In the genomic region with DNA sequence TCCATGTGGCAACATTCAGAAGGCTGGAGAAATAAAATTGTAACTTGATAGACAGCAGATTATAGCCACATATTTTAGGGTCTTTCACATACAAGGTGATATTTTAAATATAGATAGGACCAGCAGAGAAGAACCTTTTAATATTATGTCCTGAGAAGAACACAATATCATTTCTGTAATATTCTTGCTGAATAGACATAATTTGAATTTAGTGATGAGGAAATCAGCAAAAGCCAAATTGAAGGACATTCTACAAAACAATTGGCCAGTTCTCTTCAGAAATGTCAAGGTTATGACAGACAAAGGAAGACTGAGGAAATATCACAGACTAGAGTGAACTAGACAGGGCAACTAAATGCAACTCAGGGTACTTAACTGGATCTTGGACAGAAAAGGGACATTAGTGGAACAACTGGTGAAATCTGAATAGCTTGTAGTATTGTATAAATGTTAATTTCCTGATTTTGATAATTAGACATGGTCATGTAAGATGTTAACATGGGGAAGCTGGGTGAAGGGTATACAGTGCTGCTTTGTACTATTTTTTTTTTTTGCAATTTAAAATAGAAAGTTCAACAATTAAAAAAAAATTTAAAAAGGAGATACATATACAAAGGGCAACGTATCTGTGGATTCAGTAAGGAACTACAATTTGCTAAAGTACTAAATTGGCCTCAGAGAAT, we compare ENCODE assay signal across 2 cellular contexts.
A peak's percentile ranks its signal among the peaks of the same experiment; 100 is the strongest.
TF ChIP-seq lines count a peak whose summit lies in the region.

No MANE protein-coding gene starts in this region.

TF ChIP-seq in A549, 52 proteins besides CTCF, POLR2A, EP300 and RAD21:
- TF ChIP-seq MAFK (IDR thresholded peaks at IDR 0.05; ENCODE audit: partially characterized antibody) (peak; percentile 82), PHF8 (IDR thresholded peaks at IDR 0.05; ENCODE audit: borderline replicate concordance, low read depth) (no peak)

TF ChIP-seq in IMR-90, 13 proteins besides CTCF, POLR2A, EP300 and RAD21:
- peak; percentile 89 for TF ChIP-seq MAFK (IDR thresholded peaks at IDR 0.05; ENCODE audit: low read depth, low read length)
- no peak for TF ChIP-seq SMC3 (IDR thresholded peaks at IDR 0.05; ENCODE audit: low read depth, low read length)
TF ChIP-seq in IMR-90: peak in this region for 1.
